In genomic region chr4:28536124-28536523, GRCh38 we compare ENCODE assay signal across 23 cellular contexts.
"Had no signal": no experiment of that assay in that cellular context is flagged by ENCODE, and none has a peak within 500 bp of the region (broad histone marks: within the 10 kb centered on the region; RNA-seq: fewer than 3 reads in every experiment).

No MANE protein-coding gene starts in this region.

- H3K4me1 Mint-ChIP-seq: mesothelial cell of epicardium, naive B cell had no signal

- H3K27ac ChIP-seq: colonic mucosa, epithelial cell of prostate, esophagus squamous epithelium, gastroesophageal sphincter, heart left ventricle, hepatocyte, left lung, lower lobe of right lung had no signal

- H3K27me3 Mint-ChIP-seq: dendritic cell treated with granulocyte-macrophage colony-stimulating factor and Interleukin-4, amounts not matched to agents 40 ng/mL and 50 ng/mL, for 4 days; effector memory CD8-positive, alpha-beta T cell; naive B cell had no signal

- H3K4me3 Mint-ChIP-seq: dendritic cell treated with granulocyte-macrophage colony-stimulating factor and Interleukin-4, amounts not matched to agents 40 ng/mL and 50 ng/mL, for 4 days; effector memory CD8-positive, alpha-beta T cell; endodermal cell; mesothelial cell of epicardium; naive B cell had no signal

- H3K36me3 Mint-ChIP-seq: naive B cell had no signal

- H3K27me3 ChIP-seq: colonic mucosa, esophagus squamous epithelium, gastroesophageal sphincter, heart left ventricle, hepatocyte, left lung had no signal

- H3K4me1 ChIP-seq: colonic mucosa, esophagus squamous epithelium, gastroesophageal sphincter, heart left ventricle, left lung, lower lobe of right lung had no signal

- H3K9me3 ChIP-seq: colonic mucosa, esophagus squamous epithelium, gastroesophageal sphincter, left lung, lower lobe of right lung, mucosa of descending colon had no signal

- H3K36me3 ChIP-seq: colonic mucosa, esophagus squamous epithelium, gastroesophageal sphincter, heart left ventricle, left lung, lower lobe of right lung had no signal

- H3K4me3 ChIP-seq: colonic mucosa, esophagus squamous epithelium, gastroesophageal sphincter, heart left ventricle, hepatocyte, left lung, lower lobe of right lung, mucosa of descending colon had no signal

- DNase-seq: colonic mucosa; cortex of kidney; effector CD8-positive, alpha-beta T cell; effector memory CD8-positive, alpha-beta T cell; endodermal cell; erythroblast; esophagus squamous epithelium; foreskin fibroblast; heart left ventricle; hypothalamus; left cardiac atrium; left ventricle myocardium superior; lower lobe of right lung; mesenchymal stem cell; mucosa of descending colon; naive B cell had no signal

- ATAC-seq: effector memory CD8-positive, alpha-beta T cell; esophagus mucosa; gastroesophageal sphincter; heart left ventricle; left cardiac atrium; left lung; left ventricle myocardium superior; lower lobe of right lung; mucosa of descending colon had no signal

- H3K27ac Mint-ChIP-seq: dendritic cell treated with granulocyte-macrophage colony-stimulating factor and Interleukin-4, amounts not matched to agents 40 ng/mL and 50 ng/mL, for 4 days; effector memory CD8-positive, alpha-beta T cell; endodermal cell; mesothelial cell of epicardium; naive B cell had no signal
